ENCODE assay signal across 1 cellular context in the genomic region with DNA sequence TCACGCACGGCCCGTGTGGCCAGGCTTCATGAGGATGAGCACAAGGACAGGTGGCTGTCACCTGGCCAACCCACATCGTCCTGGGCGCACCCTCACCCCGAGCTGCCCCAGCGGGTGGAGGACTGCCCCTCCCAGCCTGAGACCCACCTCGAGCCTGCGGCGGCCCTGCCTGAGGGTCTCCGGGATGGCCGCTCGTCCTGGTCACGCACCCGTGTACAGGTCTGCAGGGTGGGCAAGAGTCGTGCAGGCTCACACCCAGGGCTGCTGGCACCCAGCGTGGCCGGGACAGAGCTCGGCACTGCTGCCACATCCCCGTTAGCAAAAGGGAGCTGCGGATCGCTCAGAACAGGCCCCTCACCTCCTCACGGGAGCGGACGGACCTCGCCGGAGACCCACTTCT.
TF ChIP-seq lines count a peak whose summit lies in the region.

No MANE protein-coding gene starts in this region.

TF ChIP-seq in H1, 55 proteins besides CTCF, POLR2A, EP300 and RAD21:
- TF ChIP-seq CHD2 (IDR thresholded peaks at IDR 0.05; ENCODE audit: low read length) (no peak), JUN (IDR thresholded peaks at IDR 0.05; ENCODE audit: low read depth, low read length) (no peak), RXRA (IDR thresholded peaks at IDR 0.05; ENCODE audit: insufficient read depth, low read depth, low read length) (no peak), SUZ12 (IDR thresholded peaks at IDR 0.05; ENCODE audit: low read length) (no peak), BACH1 (IDR thresholded peaks at IDR 0.05; ENCODE audit: low read length) (no peak), TEAD4 (IDR thresholded peaks at IDR 0.05; ENCODE audit: low read depth, low read length) (no peak), GTF2F1 (IDR thresholded peaks at IDR 0.05; ENCODE audit: borderline replicate concordance, low read depth, low read length) (no peak), JUND (IDR thresholded peaks at IDR 0.05; ENCODE audit: low read length) (no peak), MAFK (IDR thresholded peaks at IDR 0.05; ENCODE audit: low read depth, low read length) (no peak), ZNF274 (IDR thresholded peaks at IDR 0.05; ENCODE audit: borderline replicate concordance, extremely low read depth, low read length) (no peak), HDAC2 (IDR thresholded peaks at IDR 0.05; ENCODE audit: borderline replicate concordance in 1 of 2, low read depth in 2 of 2, low read length in 2 of 2) (no peak)
